In genomic region chr2:70088508-70089219, GRCh38 we compare ENCODE assay signal across 7 cellular contexts. TPM values are rescaled to one million over a fixed set of nuclear protein-coding genes. Genes with fewer than 3 reads are reported as not detected.
A peak's percentile ranks its signal among the peaks of the same experiment; 100 is the strongest.
DNase-seq lines count a peak whose midpoint lies in the region; TF ChIP-seq lines count a peak whose summit lies in the region.

No MANE protein-coding gene starts in this region.

- intact Hi-C loops in dendritic cell treated with granulocyte-macrophage colony-stimulating factor and Interleukin-4, amounts not matched to agents 40 ng/mL and 50 ng/mL, for 4 days (cut with micrococcal nuclease) = no loop called here

- H3K4me3 ChIP-seq in GM23248 (peak overlapping the region; percentile 96), neural progenitor cell (peak overlapping the region; percentile 97)

- H2AFZ ChIP-seq in GM23248 (no peak overlapping the region), neural progenitor cell (replicated peaks) (no peak overlapping the region)

- H3F3A ChIP-seq in GM23248 (ENCODE audit: insufficient read depth) (peaks cover 48% of the 10 kb centered on the region), neural progenitor cell (ENCODE audit: low read depth) (peaks cover 73% of the 10 kb centered on the region)

- H3K4me1 ChIP-seq in GM23248 (ENCODE audit: insufficient read depth) (peaks cover 20% of the 10 kb centered on the region), neural progenitor cell (peaks cover 30% of the 10 kb centered on the region)

- no peaks in the 10 kb centered on the region for H3K9me3 Mint-ChIP-seq in dendritic cell treated with granulocyte-macrophage colony-stimulating factor and Interleukin-4, amounts not matched to agents 40 ng/mL and 50 ng/mL, for 4 days
- no peaks in the 10 kb centered on the region for H3K9me3 Mint-ChIP-seq in neural progenitor cell

- H3K36me3 ChIP-seq in GM23248 (ENCODE audit: low read depth) = peaks cover 8% of the 10 kb centered on the region; the same call in 1 of the 2 replicates
- H3K36me3 ChIP-seq in neural progenitor cell = no peaks in the 10 kb centered on the region

- H3K9ac ChIP-seq in GM23248 (peak overlapping the region; percentile 98), neural progenitor cell (peak overlapping the region; percentile 90)

- no peak for TF ChIP-seq CTCF in neural progenitor cell (IDR thresholded peaks at IDR 0.05)

- H3K79me2 ChIP-seq in GM23248 (ENCODE audit: insufficient read depth) (peaks cover 49% of the 10 kb centered on the region), neural progenitor cell (ENCODE audit: low read depth) (peaks cover 48% of the 10 kb centered on the region)

- peaks cover 59% of the 10 kb centered on the region for H3K4me1 Mint-ChIP-seq in dendritic cell treated with granulocyte-macrophage colony-stimulating factor and Interleukin-4, amounts not matched to agents 40 ng/mL and 50 ng/mL, for 4 days (ENCODE audit: low read depth)
- peaks cover 46% of the 10 kb centered on the region for H3K4me1 Mint-ChIP-seq in neural progenitor cell

- WGBS in GM23248 (ENCODE audit: low coverage in 1 of 2, low lambda C conversion rate in 2 of 2, missing lambda C conversion rate in 2 of 2), 2 experiments = 0 to 2% methylated on average over 11 of the region's 11 CpGs

- peak overlapping the region; percentile 99 for H3K27ac Mint-ChIP-seq in dendritic cell treated with granulocyte-macrophage colony-stimulating factor and Interleukin-4, amounts not matched to agents 40 ng/mL and 50 ng/mL, for 4 days
- H3K27ac Mint-ChIP-seq in neural progenitor cell = peak overlapping the region; percentile 100

- peak overlapping the region; percentile 95 for H3K4me3 Mint-ChIP-seq in dendritic cell treated with granulocyte-macrophage colony-stimulating factor and Interleukin-4, amounts not matched to agents 40 ng/mL and 50 ng/mL, for 4 days
- H3K4me3 Mint-ChIP-seq in neural progenitor cell = peak overlapping the region; percentile 99

- no peaks in the 10 kb centered on the region for H3K9me2 ChIP-seq in GM23248 (ENCODE audit: insufficient read depth)

- no peaks in the 10 kb centered on the region for H4K20me1 ChIP-seq in GM23248 (ENCODE audit: insufficient read depth)
- H4K20me1 ChIP-seq in neural progenitor cell (ENCODE audit: low read depth) = peaks cover 26% of the 10 kb centered on the region

- peaks cover 44% of the 10 kb centered on the region for H3K36me3 Mint-ChIP-seq in dendritic cell treated with granulocyte-macrophage colony-stimulating factor and Interleukin-4, amounts not matched to agents 40 ng/mL and 50 ng/mL, for 4 days (ENCODE audit: low read depth)
- peaks cover 26% of the 10 kb centered on the region for H3K36me3 Mint-ChIP-seq in neural progenitor cell

- peak overlapping the region; percentile 100 for H3K27ac ChIP-seq in GM23248
- peak overlapping the region; percentile 73 for H3K27ac ChIP-seq in neural progenitor cell

- DNase-seq in GM23248 (no peak), NCI-H82 (lab: John Stamatoyannopoulos, UW) (peak; percentile 88), neural progenitor cell (ENCODE audit: low spot score) (no peak), cerebellum (ENCODE audit: low spot score) (no peak), kidney tubule cell (ENCODE audit: low spot score) (no peak), COLO829 (ENCODE audit: low spot score) (no peak)

- no peaks in the 10 kb centered on the region for H3K9me3 ChIP-seq in GM23248 (ENCODE audit: low read depth)
- no peaks in the 10 kb centered on the region for H3K9me3 ChIP-seq in neural progenitor cell (ENCODE audit: low read depth)

- H3K27me3 ChIP-seq in GM23248 (replicated peaks; ENCODE audit: insufficient read depth) (no peaks in the 10 kb centered on the region), neural progenitor cell (no peaks in the 10 kb centered on the region)

- peak overlapping the region; percentile 100 for H3K4me2 ChIP-seq in GM23248 (ENCODE audit: unreplicated experiment)
- peak overlapping the region; percentile 94 for H3K4me2 ChIP-seq in neural progenitor cell

- H3K27me3 Mint-ChIP-seq in dendritic cell treated with granulocyte-macrophage colony-stimulating factor and Interleukin-4, amounts not matched to agents 40 ng/mL and 50 ng/mL, for 4 days = no peaks in the 10 kb centered on the region
- H3K27me3 Mint-ChIP-seq in neural progenitor cell (ENCODE audit: insufficient read depth, low read depth) = peaks cover 12% of the 10 kb centered on the region

- in situ Hi-C loops in GM23248 (cut with MboI) = no loop called here

RNA-seq across cellular contexts. Expression of gene PCBP1, which starts 1.4 kb away (rescaled TPM):
- 23.8 and 29.8 TPM in 2 replicates for total RNA-seq in GM23248 (2014; rRNA removed; shearing (Covaris generic))
- polyA plus RNA-seq in GM23248 (2016; fragmentation: Nextera tagmentation; extraction: Ambion mirVana) = 163 and 167 TPM in 2 replicates
- total RNA-seq in neural progenitor cell (ENCODE audit: low replicate concordance) (62.0 and 82.0 TPM in 2 replicates), cerebellum (29.2 TPM)
